Comparison of ENCODE assay signal across 30 cellular contexts in genomic region chr6:40194771-40195170, GRCh38.
"Had no signal": no experiment of that assay in that cellular context is flagged by ENCODE, and none has a peak within 500 bp of the region (broad histone marks: within the 10 kb centered on the region; RNA-seq: fewer than 3 reads in every experiment).

No MANE protein-coding gene starts in this region.

- DNase-seq: activated CD4-positive, alpha-beta memory T cell treated with anti-CD3 and anti-CD28 coated beads, Interleukin-2, amount 10 ng/mL, durations not matched to agents 7 days and 5 days; activated CD4-positive, alpha-beta T cell treated with anti-CD3 and anti-CD28 coated beads for 36 hours; activated CD8-positive, alpha-beta memory T cell treated with anti-CD3 and anti-CD28 coated beads for 24 hours; activated CD8-positive, alpha-beta memory T cell treated with anti-CD3 and anti-CD28 coated beads, Interleukin-2, amount 10 ng/mL, durations not matched to agents 7 days and 5 days; activated CD8-positive, alpha-beta memory T cell treated with anti-CD3 and anti-CD28 coated beads, Interleukin-2, amount 50 U/mL, for 48 hours; activated effector memory CD4-positive, alpha-beta T cell treated with Interleukin-2 at 50 U/mL for 16 hours; activated naive CD4-positive, alpha-beta T cell; activated naive CD4-positive, alpha-beta T cell treated with anti-CD3 and anti-CD28 coated beads, Interleukin-2, amount 50 U/mL, for 16 hours; activated naive CD8-positive, alpha-beta T cell treated with anti-CD3 and anti-CD28 coated beads for 36 hours; activated T-cell treated with anti-CD3 and anti-CD28 coated beads, Interleukin-2, amount 50 U/mL, for 48 hours; amniotic stem cell; aorta; brain microvascular endothelial cell; central memory CD4-positive, alpha-beta T cell; colonic mucosa; Kasumi-1; MG63; NCI-H1048; NCI-H1105 treated with DMSO at 0.1 percent for 48 hours; NCI-H1694; NCI-H1930; NCI-H510A; NCI-H774; PC-3; Peyer's patch; RPMI8226; SHP77 treated with DMSO at 0.1 percent for 48 hours; SK-N-SH had no signal

- H3K4me2 ChIP-seq: SK-N-SH had no signal

- H3K36me3 ChIP-seq: brain microvascular endothelial cell, colonic mucosa, MG63, Peyer's patch, SJSA1 had no signal

- H3K4me3 ChIP-seq: colonic mucosa, MG63, Peyer's patch, SJSA1 had no signal

- H3K4me1 ChIP-seq: colonic mucosa, Peyer's patch, SJSA1 had no signal

- H3K27ac ChIP-seq: brain microvascular endothelial cell, colonic mucosa, Peyer's patch, SJSA1 had no signal

- H3K9ac ChIP-seq: SK-N-SH had no signal

- H3K27me3 ChIP-seq: brain microvascular endothelial cell, colonic mucosa, MG63, Peyer's patch, SJSA1 had no signal

- H3K9me3 ChIP-seq: colonic mucosa, MG63, Peyer's patch, SJSA1, SK-N-SH had no signal

- ATAC-seq: activated CD4-positive, alpha-beta T cell treated with anti-CD3 and anti-CD28 coated beads for 36 hours; activated CD4-positive, CD25-positive, alpha-beta regulatory T cell treated with anti-CD3 and anti-CD28 coated beads, Interleukin-2, amount 50 U/mL, for 24 hours; activated CD8-positive, alpha-beta memory T cell treated with anti-CD3 and anti-CD28 coated beads, Interleukin-2, amount 10 ng/mL, durations not matched to agents 7 days and 5 days; PC-3 had no signal
